In the genomic region with DNA sequence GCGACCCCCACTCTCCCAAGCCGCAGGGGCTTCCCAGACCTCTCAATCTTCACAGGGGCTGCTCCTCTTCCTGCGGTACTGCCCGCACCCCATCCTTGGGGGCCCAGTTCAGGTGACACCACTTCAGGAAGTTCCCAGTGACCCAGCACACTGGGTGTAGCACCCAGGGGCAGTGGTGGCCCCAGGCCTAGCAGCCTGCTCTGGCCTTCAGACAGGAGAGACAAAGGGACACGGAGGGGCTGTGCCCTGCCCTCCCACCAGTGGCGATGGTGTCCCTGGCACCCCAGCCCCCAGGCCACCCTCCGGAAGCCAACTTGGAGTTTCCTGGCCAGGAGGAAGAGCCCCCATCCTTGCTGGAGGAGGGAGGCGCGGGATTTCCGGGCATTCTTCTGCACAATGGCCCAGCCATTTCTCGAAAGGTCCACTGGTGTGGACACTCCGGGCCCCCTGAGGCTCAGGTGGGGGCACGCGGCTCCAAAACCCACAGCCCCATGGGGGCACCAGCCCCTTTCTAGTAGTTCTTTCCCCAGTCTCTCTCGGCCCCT, we compare ENCODE assay signal across 1 cellular context.
TF ChIP-seq lines count a peak whose summit lies in the region.

No MANE protein-coding gene starts in this region.

TF ChIP-seq in H1, 55 proteins besides CTCF, POLR2A, EP300 and RAD21:
- TF ChIP-seq SP4 (IDR thresholded peaks at IDR 0.05; ENCODE audit: low read length) (no peak), YY1 (IDR thresholded peaks at IDR 0.05; ENCODE audit: low read depth, low read length) (no peak), ASH2L (IDR thresholded peaks at IDR 0.05; ENCODE audit: low read length) (no peak), SIX5 (IDR thresholded peaks at IDR 0.05; ENCODE audit: low read depth, low read length) (no peak), GABPA (IDR thresholded peaks at IDR 0.05; ENCODE audit: borderline replicate concordance, insufficient read depth, low read length) (no peak), POU5F1 (IDR thresholded peaks at IDR 0.05; ENCODE audit: low read depth, low read length) (no peak), SP1 (IDR thresholded peaks at IDR 0.05; ENCODE audit: low read depth, low read length) (no peak), CHD2 (IDR thresholded peaks at IDR 0.05; ENCODE audit: low read length) (no peak), TEAD4 (IDR thresholded peaks at IDR 0.05; ENCODE audit: low read depth, low read length) (no peak), CREB1 (IDR thresholded peaks at IDR 0.05) (no peak), KDM4A (IDR thresholded peaks at IDR 0.05; ENCODE audit: low read depth, low read length, severe bottlenecking) (no peak), SP2 (IDR thresholded peaks at IDR 0.05; ENCODE audit: low read length) (no peak), CBX5 (IDR thresholded peaks at IDR 0.05; ENCODE audit: low read depth, low read length) (no peak)
